Comparison of ENCODE assay signal across 14 cellular contexts in the genomic region with DNA sequence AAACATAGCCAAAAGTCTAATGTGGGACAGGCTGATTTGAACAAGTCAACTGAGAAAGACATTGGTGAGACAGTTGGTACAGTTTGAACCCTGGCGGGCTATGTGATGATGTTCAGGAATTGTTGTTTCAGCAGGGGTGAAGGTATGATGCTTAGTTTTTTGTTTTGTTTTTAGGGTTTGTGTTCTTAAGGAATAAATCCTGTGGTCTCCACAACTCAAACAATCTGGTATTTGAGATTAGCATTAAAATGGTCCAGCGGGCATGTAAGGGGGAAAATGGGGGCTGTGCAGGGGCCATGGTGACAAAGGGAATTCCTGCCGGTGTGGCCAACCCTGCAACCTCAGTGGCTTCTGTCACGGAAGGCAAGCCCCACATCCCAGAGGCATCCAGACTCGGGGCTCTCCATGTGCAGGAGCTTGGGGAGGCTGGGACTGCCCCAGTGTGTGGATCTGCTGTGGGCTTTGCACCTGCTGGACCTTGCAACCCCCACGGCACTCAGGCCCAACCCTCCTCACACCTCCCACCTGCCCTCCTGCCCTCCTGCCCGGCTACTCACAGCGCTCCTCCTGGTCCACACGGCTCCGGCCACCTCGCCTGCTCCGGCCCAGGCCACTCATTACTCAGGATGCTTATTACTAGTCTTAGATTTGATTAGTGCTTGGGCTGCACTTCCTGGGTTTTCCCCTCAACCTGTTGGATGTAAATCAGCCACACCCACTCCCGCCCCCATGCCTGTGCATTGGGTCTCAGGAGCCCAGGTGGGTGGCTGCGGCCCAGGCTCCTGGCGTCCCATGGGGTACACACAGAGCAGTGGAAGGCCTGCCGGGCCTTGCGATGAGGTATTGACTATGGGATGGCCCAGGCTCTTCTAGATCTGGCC. TPM values are rescaled to one million over a fixed set of nuclear protein-coding genes. Genes with fewer than 3 reads are reported as not detected.
DNase-seq lines count a peak whose midpoint lies in the region; ATAC-seq, FAIRE-seq and TF ChIP-seq lines count a peak whose summit lies in the region.
"Had no signal": no experiment of that assay in that cellular context is flagged by ENCODE, and none has a peak within 500 bp of the region (broad histone marks: within the 10 kb centered on the region; RNA-seq: fewer than 3 reads in every experiment).

A gene (minus strand): TSS at position 661 of the 881 bp plus-strand sequence. CDS start 43 bp downstream, at position 618.

- H3K9me3 ChIP-seq in Peyer's patch = no peaks in the 10 kb centered on the region
- H3K9me3 ChIP-seq in transverse colon = no peaks in the 10 kb centered on the region

- H3K4me1 ChIP-seq in Peyer's patch (peaks cover 0 to 11% (median 0%) of the 10 kb centered on the region in 4 donors), transverse colon (no peaks in the 10 kb centered on the region)

- H3K27me3 Mint-ChIP-seq in activated naive CD4-positive, alpha-beta T cell treated with anti-CD3 and anti-CD28 coated beads, Interleukin-2, amount 50 U/mL, for 24 hours = no peaks in the 10 kb centered on the region
- H3K27me3 Mint-ChIP-seq in naive thymus-derived CD8-positive, alpha-beta T cell = peaks cover 0 to 3% (median 0%) of the 10 kb centered on the region in 5 donors

- in situ Hi-C loops in transverse colon (cut with MboI; ENCODE audit: low pct_ligation_motif_present in 1 of 4, low pct_unique_long_range_greater_than_20kb in 1 of 4, low sequenced_read_pairs in 3 of 4) = no loop called here

- H3K4me1 Mint-ChIP-seq in activated naive CD4-positive, alpha-beta T cell treated with anti-CD3 and anti-CD28 coated beads, Interleukin-2, amount 50 U/mL, for 24 hours = peaks cover 7% of the 10 kb centered on the region
- H3K4me1 Mint-ChIP-seq in naive thymus-derived CD8-positive, alpha-beta T cell = peaks cover 0 to 46% (median under 1%) of the 10 kb centered on the region in 4 donors

- H3K36me3 ChIP-seq in Peyer's patch (no peaks in the 10 kb centered on the region), transverse colon (no peaks in the 10 kb centered on the region)
- H3K36me3 ChIP-seq: WERI-Rb-1 had no signal

- H3K9me3 Mint-ChIP-seq in activated naive CD4-positive, alpha-beta T cell treated with anti-CD3 and anti-CD28 coated beads, Interleukin-2, amount 50 U/mL, for 24 hours = no peaks in the 10 kb centered on the region
- H3K9me3 Mint-ChIP-seq in naive thymus-derived CD8-positive, alpha-beta T cell = no peaks in the 10 kb centered on the region

- intact Hi-C loops in transverse colon (cut with DNase I; ENCODE audit: low total_unique reads) = no loop called here

- no peak within 1 kb of the TSS for H3K4me3 Mint-ChIP-seq in activated naive CD4-positive, alpha-beta T cell treated with anti-CD3 and anti-CD28 coated beads, Interleukin-2, amount 50 U/mL, for 24 hours
- peak within 1 kb of the TSS in 2 of 10 donors; percentile 19 to 48 for H3K4me3 Mint-ChIP-seq in naive thymus-derived CD8-positive, alpha-beta T cell
- H3K4me3 Mint-ChIP-seq: brain had no signal

- no peak for TF ChIP-seq EP300 in transverse colon (IDR thresholded peaks at IDR 0.05; ENCODE audit: low read depth)

- FAIRE-seq in H54 (lab: Jason Lieb, UNC) = no peak
- FAIRE-seq: A204.1 had no signal

- H3K27ac Mint-ChIP-seq in activated naive CD4-positive, alpha-beta T cell treated with anti-CD3 and anti-CD28 coated beads, Interleukin-2, amount 50 U/mL, for 24 hours = peak within 1 kb of the TSS; percentile 60
- H3K27ac Mint-ChIP-seq in naive thymus-derived CD8-positive, alpha-beta T cell = peak within 1 kb of the TSS in 1 of 10 donors; percentile 66
- H3K27ac Mint-ChIP-seq: brain had no signal

- peak within 1 kb of the TSS in 2 of 4 donors; percentile 74 to 85 for H3K27ac ChIP-seq in Peyer's patch
- H3K27ac ChIP-seq in transverse colon = peak within 1 kb of the TSS in 1 of 4 donors; percentile 70
- H3K27ac ChIP-seq: WERI-Rb-1 had no signal

- 75 to 92% methylated on average over 8 to 17 of the region's 17 CpGs for WGBS in transverse colon (ENCODE audit: low coverage in 1 of 2), 2 donors

- POLR2A ChIA-PET in naive thymus-derived CD8-positive, alpha-beta T cell (lab: Charles Lee) = no interaction called here

- no peaks in the 10 kb centered on the region for H3K36me3 Mint-ChIP-seq in activated naive CD4-positive, alpha-beta T cell treated with anti-CD3 and anti-CD28 coated beads, Interleukin-2, amount 50 U/mL, for 24 hours
- H3K36me3 Mint-ChIP-seq in naive thymus-derived CD8-positive, alpha-beta T cell = no peaks in the 10 kb centered on the region
- H3K36me3 Mint-ChIP-seq: brain had no signal

- TF ChIP-seq CTCF in Peyer's patch (IDR thresholded peaks at IDR 0.05) = no peak
- no peak for TF ChIP-seq CTCF in transverse colon (IDR thresholded peaks at IDR 0.05)

- H3K27me3 ChIP-seq in Peyer's patch = no peaks in the 10 kb centered on the region
- no peaks in the 10 kb centered on the region for H3K27me3 ChIP-seq in transverse colon

- TF ChIP-seq POLR2A in Peyer's patch (IDR thresholded peaks at IDR 0.05) (no peak), transverse colon (IDR thresholded peaks at IDR 0.05) (peak; percentile 12), H54 (IDR thresholded peaks at IDR 0.05; ENCODE audit: low read depth, low read length) (no peak)

- peak; percentile 34 for ATAC-seq in HG02588 (IDR thresholded peaks at IDR 0.05; ENCODE audit: unreplicated experiment)
- ATAC-seq in naive thymus-derived CD8-positive, alpha-beta T cell = no peak
- ATAC-seq: Panc1 had no signal

- peak within 1 kb of the TSS in 2 of 4 donors; percentile 40 to 43 for H3K4me3 ChIP-seq in Peyer's patch
- H3K4me3 ChIP-seq in transverse colon = no peak within 1 kb of the TSS

- DNase-seq in activated naive CD4-positive, alpha-beta T cell treated with Interleukin-2 at 50 U/mL for 16 hours = no peak
- DNase-seq in Peyer's patch (peak in 2 of 3 donors; percentile 80 to 86), transverse colon (peak; percentile 55), GM19240 (ENCODE audit: insufficient read length, low spot score) (no peak), H54 (ENCODE audit: insufficient read length, low spot score) (no peak)
- no peak for DNase-seq in naive thymus-derived CD8-positive, alpha-beta T cell
- DNase-seq: DMS79 treated with DMSO at 0.1 percent for 48 hours, NCI-H187 treated with DMSO at 0.1 percent for 48 hours, WERI-Rb-1 had no signal

RNA-seq across cellular contexts. Expression of the gene that starts here (rescaled TPM):
- total RNA-seq in Peyer's patch = 10 to 100 TPM in 1 of 4 donors, 1 to 10 TPM in 1, not detected in 2; 3.2 to 86.6 TPM
- total RNA-seq in transverse colon = 1 to 10 TPM in 1 of 4 donors, not detected in 3; 9.2 TPM
- total RNA-seq in naive thymus-derived CD8-positive, alpha-beta T cell = 1 to 10 TPM; 1.3 to 1.5 TPM
- polyA plus RNA-seq in naive thymus-derived CD8-positive, alpha-beta T cell = not detected

Comparison
In these comparisons a context has a peak if more than half of its experiments do, and no peak if none do; other contexts are left out.
1. DNase-seq: peak in Peyer's patch (2 of 3) and transverse colon (single experiment); none in activated naive CD4-positive, alpha-beta T cell treated with Interleukin-2 at 50 U/mL for 16 hours (single experiment), naive thymus-derived CD8-positive, alpha-beta T cell (0 of 10), GM19240 (single experiment) and H54 (single experiment).